1 cellular context compared by ENCODE assay signal in the genomic region with DNA sequence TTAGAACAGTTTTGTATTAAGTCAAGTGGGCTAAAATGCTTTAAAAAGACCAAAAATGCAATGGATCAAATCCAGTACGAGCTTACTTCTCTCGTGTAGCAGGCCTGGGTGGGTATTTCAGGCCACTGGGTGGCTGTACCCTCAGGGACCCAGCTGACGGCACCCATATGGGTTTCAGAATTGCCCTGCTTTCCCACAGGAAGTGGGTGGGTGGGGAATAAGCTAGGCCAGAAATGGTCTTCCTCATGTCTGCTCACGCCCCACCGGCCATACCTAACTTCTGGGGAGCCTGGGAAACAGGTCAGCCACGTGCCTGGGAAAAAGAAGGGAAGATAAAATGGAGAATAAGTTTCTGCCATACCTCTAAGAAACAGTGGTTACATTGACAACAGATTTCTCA.
TF ChIP-seq lines count a peak whose summit lies in the region.

No MANE protein-coding gene starts in this region.

TF ChIP-seq in GM12878, 131 proteins besides CTCF, POLR2A, EP300 and RAD21:
- no peak for TF ChIP-seq TCF7 (IDR thresholded peaks at IDR 0.05; ENCODE audit: borderline replicate concordance)
- TF ChIP-seq YY1 (IDR thresholded peaks at IDR 0.05; ENCODE audit: low read depth, low read length) = peak; percentile 57; the same call in 1 of the 2 replicates
- TF ChIP-seq, protein P1, sequence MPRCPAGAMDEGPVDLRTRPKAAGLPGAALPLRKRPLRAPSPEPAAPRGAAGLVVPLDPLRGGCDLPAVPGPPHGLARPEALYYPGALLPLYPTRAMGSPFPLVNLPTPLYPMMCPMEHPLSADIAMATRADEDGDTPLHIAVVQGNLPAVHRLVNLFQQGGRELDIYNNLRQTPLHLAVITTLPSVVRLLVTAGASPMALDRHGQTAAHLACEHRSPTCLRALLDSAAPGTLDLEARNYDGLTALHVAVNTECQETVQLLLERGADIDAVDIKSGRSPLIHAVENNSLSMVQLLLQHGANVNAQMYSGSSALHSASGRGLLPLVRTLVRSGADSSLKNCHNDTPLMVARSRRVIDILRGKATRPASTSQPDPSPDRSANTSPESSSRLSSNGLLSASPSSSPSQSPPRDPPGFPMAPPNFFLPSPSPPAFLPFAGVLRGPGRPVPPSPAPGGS (IDR thresholded peaks at IDR 0.05; ENCODE audit: borderline replicate concordance, insufficient read depth, low read depth, low read length, poor library complexity, severe bottlenecking) = peak; percentile 50
- 0 out of 2 replicates have a peak, but pooled peaks have one; percentile 25 for TF ChIP-seq TCF12 (IDR thresholded peaks at IDR 0.05; ENCODE audit: low read depth, low read length)
- peak; percentile 27; the same call in 1 of the 2 replicates for TF ChIP-seq CREM (IDR thresholded peaks at IDR 0.05; ENCODE audit: low read depth)
- TF ChIP-seq SRF (IDR thresholded peaks at IDR 0.05; ENCODE audit: low read depth in 2 of 2, low read length in 2 of 2) = peak in 1 of 2 experiments; percentile 51; a peak in 1 of 4 replicates
- no peak for TF ChIP-seq ATF7 (IDR thresholded peaks at IDR 0.05; ENCODE audit: low read depth)
- TF ChIP-seq IKZF2 (IDR thresholded peaks at IDR 0.05) = peak; percentile 9 to 29; a peak in 1 of 4 replicates
- TF ChIP-seq MEF2A (IDR thresholded peaks at IDR 0.05; ENCODE audit: insufficient read depth, low read depth, low read length) = 0 out of 2 replicates have a peak, but pooled peaks have one; percentile 46
- TF ChIP-seq, protein P2, sequence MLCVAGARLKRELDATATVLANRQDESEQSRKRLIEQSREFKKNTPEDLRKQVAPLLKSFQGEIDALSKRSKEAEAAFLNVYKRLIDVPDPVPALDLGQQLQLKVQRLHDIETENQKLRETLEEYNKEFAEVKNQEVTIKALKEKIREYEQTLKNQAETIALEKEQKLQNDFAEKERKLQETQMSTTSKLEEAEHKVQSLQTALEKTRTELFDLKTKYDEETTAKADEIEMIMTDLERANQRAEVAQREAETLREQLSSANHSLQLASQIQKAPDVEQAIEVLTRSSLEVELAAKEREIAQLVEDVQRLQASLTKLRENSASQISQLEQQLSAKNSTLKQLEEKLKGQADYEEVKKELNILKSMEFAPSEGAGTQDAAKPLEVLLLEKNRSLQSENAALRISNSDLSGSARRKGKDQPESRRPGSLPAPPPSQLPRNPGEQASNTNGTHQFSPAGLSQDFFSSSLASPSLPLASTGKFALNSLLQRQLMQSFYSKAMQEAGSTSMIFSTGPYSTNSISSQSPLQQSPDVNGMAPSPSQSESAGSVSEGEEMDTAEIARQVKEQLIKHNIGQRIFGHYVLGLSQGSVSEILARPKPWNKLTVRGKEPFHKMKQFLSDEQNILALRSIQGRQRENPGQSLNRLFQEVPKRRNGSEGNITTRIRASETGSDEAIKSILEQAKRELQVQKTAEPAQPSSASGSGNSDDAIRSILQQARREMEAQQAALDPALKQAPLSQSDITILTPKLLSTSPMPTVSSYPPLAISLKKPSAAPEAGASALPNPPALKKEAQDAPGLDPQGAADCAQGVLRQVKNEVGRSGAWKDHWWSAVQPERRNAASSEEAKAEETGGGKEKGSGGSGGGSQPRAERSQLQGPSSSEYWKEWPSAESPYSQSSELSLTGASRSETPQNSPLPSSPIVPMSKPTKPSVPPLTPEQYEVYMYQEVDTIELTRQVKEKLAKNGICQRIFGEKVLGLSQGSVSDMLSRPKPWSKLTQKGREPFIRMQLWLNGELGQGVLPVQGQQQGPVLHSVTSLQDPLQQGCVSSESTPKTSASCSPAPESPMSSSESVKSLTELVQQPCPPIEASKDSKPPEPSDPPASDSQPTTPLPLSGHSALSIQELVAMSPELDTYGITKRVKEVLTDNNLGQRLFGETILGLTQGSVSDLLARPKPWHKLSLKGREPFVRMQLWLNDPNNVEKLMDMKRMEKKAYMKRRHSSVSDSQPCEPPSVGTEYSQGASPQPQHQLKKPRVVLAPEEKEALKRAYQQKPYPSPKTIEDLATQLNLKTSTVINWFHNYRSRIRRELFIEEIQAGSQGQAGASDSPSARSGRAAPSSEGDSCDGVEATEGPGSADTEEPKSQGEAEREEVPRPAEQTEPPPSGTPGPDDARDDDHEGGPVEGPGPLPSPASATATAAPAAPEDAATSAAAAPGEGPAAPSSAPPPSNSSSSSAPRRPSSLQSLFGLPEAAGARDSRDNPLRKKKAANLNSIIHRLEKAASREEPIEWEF (IDR thresholded peaks at IDR 0.05; ENCODE audit: insufficient replicate concordance, low read depth, low read length) = no peak
- peak; percentile 76 for TF ChIP-seq RUNX3 (IDR thresholded peaks at IDR 0.05; ENCODE audit: low read length)
- peak; percentile 13; the same call in 1 of the 2 replicates for TF ChIP-seq PAX5 (IDR thresholded peaks at IDR 0.05; ENCODE audit: borderline replicate concordance, low read depth, low read length)
- TF ChIP-seq ESRRA (IDR thresholded peaks at IDR 0.05; ENCODE audit: low read length) = no peak
TF ChIP-seq in GM12878: peak in this region for 9.
